In genomic region chr20:45970646-45971424, GRCh38 we compare ENCODE assay signal across 8 cellular contexts. TPM values are rescaled to one million over a fixed set of nuclear protein-coding genes. Genes with fewer than 3 reads are reported as not detected.
DNase-seq lines count a peak whose midpoint lies in the region; ATAC-seq and TF ChIP-seq lines count a peak whose summit lies in the region.

No MANE protein-coding gene starts in this region.

- H3K4me3 ChIP-seq in NT2/D1 (ENCODE audit: insufficient read length, low read depth) (peak overlapping the region; percentile 88), lower lobe of right lung (peak overlapping the region; percentile 98), thoracic aorta (peak overlapping the region; percentile 96)

- H3K36me3 Mint-ChIP-seq in chondrocyte (ENCODE audit: low read depth): peaks cover 2% of the 10 kb centered on the region

- peaks cover 39% of the 10 kb centered on the region for H3K36me3 ChIP-seq in NT2/D1 (ENCODE audit: insufficient read depth, insufficient read length, low read length)
- peaks cover 38% of the 10 kb centered on the region for H3K36me3 ChIP-seq in lower lobe of right lung
- peaks cover 36% of the 10 kb centered on the region for H3K36me3 ChIP-seq in thoracic aorta

- intact Hi-C loops in lower lobe of right lung (cut with DNase I): no loop called here

- peak overlapping the region; percentile 80 for H3K4me3 Mint-ChIP-seq in chondrocyte (ENCODE audit: unreplicated experiment)

- H3K27me3 ChIP-seq in NT2/D1 (ENCODE audit: insufficient read depth, insufficient read length): no peaks in the 10 kb centered on the region
- no peaks in the 10 kb centered on the region for H3K27me3 ChIP-seq in lower lobe of right lung (ENCODE audit: low read depth)
- no peaks in the 10 kb centered on the region for H3K27me3 ChIP-seq in thoracic aorta (replicated peaks; ENCODE audit: insufficient read depth)

- DNase-seq in NT2/D1 (ENCODE audit: low read depth, low spot score) (no peak), chondrocyte (ENCODE audit: low spot score) (peak; percentile 92), lower lobe of right lung (no peak), thoracic aorta (ENCODE audit: low spot score) (no peak), NCI-H2196 (lab: John Stamatoyannopoulos, UW; ENCODE audit: unreplicated experiment) (no peak)
- DNase-seq in activated CD8-positive, alpha-beta memory T cell treated with anti-CD3 and anti-CD28 coated beads, Interleukin-2, amount 50 U/mL, for 4 hours: no peak

- peaks cover under 1% of the 10 kb centered on the region for H3K27me3 Mint-ChIP-seq in chondrocyte (ENCODE audit: low read depth)

- H3K27ac ChIP-seq in 22Rv1 (peak overlapping the region; percentile 100), lower lobe of right lung (peak overlapping the region; percentile 100), thoracic aorta (peak overlapping the region; percentile 97 to 99)

- peak overlapping the region; percentile 100 for H3K27ac Mint-ChIP-seq in chondrocyte (ENCODE audit: unreplicated experiment)

- no peaks in the 10 kb centered on the region for H3K9me3 ChIP-seq in NT2/D1 (ENCODE audit: insufficient read depth, low read length)
- no peaks in the 10 kb centered on the region for H3K9me3 ChIP-seq in lower lobe of right lung
- H3K9me3 ChIP-seq in thoracic aorta: no peaks in the 10 kb centered on the region

- no peaks in the 10 kb centered on the region for H3K9me3 Mint-ChIP-seq in chondrocyte (ENCODE audit: low read depth)

- TF ChIP-seq CTCF in 22Rv1 (IDR thresholded peaks at IDR 0.05): no peak
- TF ChIP-seq CTCF in chondrocyte (IDR thresholded peaks at IDR 0.05): no peak
- TF ChIP-seq CTCF in lower lobe of right lung (IDR thresholded peaks at IDR 0.05): no peak
- TF ChIP-seq CTCF in thoracic aorta (IDR thresholded peaks at IDR 0.05): no peak

- H3K4me1 Mint-ChIP-seq in chondrocyte (ENCODE audit: low read depth): peaks cover 26% of the 10 kb centered on the region

- ATAC-seq in GM18517 (IDR thresholded peaks at IDR 0.05; ENCODE audit: unreplicated experiment) (peak; percentile 9), lower lobe of right lung (peak; percentile 0 to 23), thoracic aorta (ENCODE audit: insufficient number of reproducible peaks, low FRiP score, low read depth) (no peak)

- H3K9ac ChIP-seq in NT2/D1 (ENCODE audit: insufficient read length, low read depth): peak overlapping the region; percentile 99

- H3K4me1 ChIP-seq in NT2/D1 (ENCODE audit: insufficient read depth, insufficient read length): peaks cover 12% of the 10 kb centered on the region
- peaks cover 26% of the 10 kb centered on the region for H3K4me1 ChIP-seq in lower lobe of right lung
- H3K4me1 ChIP-seq in thoracic aorta (ENCODE audit: control insufficient read depth in 1 of 2, low read depth in 2 of 2): peaks cover 19 to 21% of the 10 kb centered on the region in 2 donors

RNA-seq across cellular contexts. Expression of gene ZNF335, which starts 1.2 kb away (rescaled TPM):
- total RNA-seq in chondrocyte: 14.2 to 18.3 TPM (median 14.6 TPM) in 3 replicates
- 20.4 TPM for total RNA-seq in lower lobe of right lung
- total RNA-seq in thoracic aorta: 10 to 100 TPM; 28.8 to 30.1 TPM

RNA-seq across cellular contexts. Expression of gene PCIF1, which starts 36.4 kb away (rescaled TPM):
- 23.5 to 25.7 TPM (median 24.9 TPM) in 3 replicates for total RNA-seq in chondrocyte
- total RNA-seq in lower lobe of right lung: 34.7 TPM
- total RNA-seq in thoracic aorta: 10 to 100 TPM; 22.6 to 34.7 TPM

RNA-seq across cellular contexts. Expression of gene MMP9, which starts 37.9 kb away (rescaled TPM):
- total RNA-seq in chondrocyte (2.1 to 2.2 TPM in 2 of 3 replicates, not detected in the other), lower lobe of right lung (9.4 TPM), thoracic aorta (1 to 10 TPM in 1 of 2 donors, not detected in 1; 3.7 TPM)

RNA-seq across cellular contexts. Expression of gene SLC12A5, which starts 58.2 kb away (rescaled TPM):
- total RNA-seq in chondrocyte (0.89 to 2.1 TPM (median 1.9 TPM) in 3 replicates), lower lobe of right lung (1.2 TPM), thoracic aorta (not detected)

RNA-seq across cellular contexts. Expression of gene PLTP, which starts 58.9 kb away (rescaled TPM):
- total RNA-seq in chondrocyte (48.1 to 53.1 TPM (median 48.5 TPM) in 3 replicates), lower lobe of right lung (145 TPM), thoracic aorta (100 to 1,000 TPM; 182 to 637 TPM)
